ENCODE assay signal across 2 cellular contexts in the genomic region with DNA sequence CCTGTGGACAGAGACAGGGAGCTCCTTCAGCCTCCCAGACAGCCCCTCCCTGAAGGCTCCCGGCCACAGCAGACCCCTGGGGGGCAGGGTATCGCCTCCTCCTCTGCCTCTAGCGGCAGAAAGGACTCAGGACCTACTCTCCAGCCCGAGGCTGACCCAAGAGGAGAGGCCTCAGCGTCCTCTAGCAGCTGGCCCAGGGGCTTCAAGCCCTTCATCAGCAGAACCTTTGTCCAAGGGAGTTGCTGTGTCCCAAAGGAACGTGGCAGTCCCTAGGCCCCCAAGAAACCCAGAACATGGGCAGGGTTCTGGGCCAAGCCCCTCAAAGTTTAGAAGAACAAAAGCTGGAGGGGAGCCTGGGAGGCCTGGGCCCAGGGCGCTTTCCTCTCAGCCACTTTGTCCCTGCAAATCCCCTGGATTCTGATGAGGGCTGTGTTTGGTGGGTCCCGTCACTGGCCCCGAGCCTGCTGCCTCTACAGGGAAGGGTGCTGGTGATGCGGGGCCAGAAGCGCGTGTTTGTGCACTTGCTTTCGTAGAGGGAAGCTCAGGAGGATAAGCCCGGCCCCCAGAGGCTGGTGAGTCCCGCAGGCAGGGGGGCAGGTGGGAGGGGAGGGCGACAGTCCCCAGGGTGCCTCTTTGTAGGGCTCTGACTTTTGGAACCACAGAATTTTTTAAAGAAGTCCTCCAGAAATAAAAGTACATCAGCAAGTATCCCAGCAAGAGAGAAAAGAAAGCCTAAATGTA.
TF ChIP-seq lines count a peak whose summit lies in the region.

No MANE protein-coding gene starts in this region.

TF ChIP-seq in GM23338, 12 proteins besides CTCF, POLR2A, EP300 and RAD21 (continues in another document):
- TF ChIP-seq ZNF331 (CRISPR knock-in tag; IDR thresholded peaks at IDR 0.05; ENCODE audit: low read depth): no peak
- no peak for TF ChIP-seq EZH2phosphoT487 (IDR thresholded peaks at IDR 0.05; ENCODE audit: unreplicated experiment)
- TF ChIP-seq, protein P1, sequence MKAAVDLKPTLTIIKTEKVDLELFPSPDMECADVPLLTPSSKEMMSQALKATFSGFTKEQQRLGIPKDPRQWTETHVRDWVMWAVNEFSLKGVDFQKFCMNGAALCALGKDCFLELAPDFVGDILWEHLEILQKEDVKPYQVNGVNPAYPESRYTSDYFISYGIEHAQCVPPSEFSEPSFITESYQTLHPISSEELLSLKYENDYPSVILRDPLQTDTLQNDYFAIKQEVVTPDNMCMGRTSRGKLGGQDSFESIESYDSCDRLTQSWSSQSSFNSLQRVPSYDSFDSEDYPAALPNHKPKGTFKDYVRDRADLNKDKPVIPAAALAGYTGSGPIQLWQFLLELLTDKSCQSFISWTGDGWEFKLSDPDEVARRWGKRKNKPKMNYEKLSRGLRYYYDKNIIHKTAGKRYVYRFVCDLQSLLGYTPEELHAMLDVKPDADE (IDR thresholded peaks at IDR 0.05): no peak
- no peak for TF ChIP-seq POLR2AphosphoS5 (IDR thresholded peaks at IDR 0.05; ENCODE audit: low read depth)
- TF ChIP-seq NANOG (IDR thresholded peaks at IDR 0.05; ENCODE audit: borderline replicate concordance): no peak
- TF ChIP-seq EZH2 (IDR thresholded peaks at IDR 0.05; ENCODE audit: low read depth, unreplicated experiment): no peak
- TF ChIP-seq, protein P2, sequence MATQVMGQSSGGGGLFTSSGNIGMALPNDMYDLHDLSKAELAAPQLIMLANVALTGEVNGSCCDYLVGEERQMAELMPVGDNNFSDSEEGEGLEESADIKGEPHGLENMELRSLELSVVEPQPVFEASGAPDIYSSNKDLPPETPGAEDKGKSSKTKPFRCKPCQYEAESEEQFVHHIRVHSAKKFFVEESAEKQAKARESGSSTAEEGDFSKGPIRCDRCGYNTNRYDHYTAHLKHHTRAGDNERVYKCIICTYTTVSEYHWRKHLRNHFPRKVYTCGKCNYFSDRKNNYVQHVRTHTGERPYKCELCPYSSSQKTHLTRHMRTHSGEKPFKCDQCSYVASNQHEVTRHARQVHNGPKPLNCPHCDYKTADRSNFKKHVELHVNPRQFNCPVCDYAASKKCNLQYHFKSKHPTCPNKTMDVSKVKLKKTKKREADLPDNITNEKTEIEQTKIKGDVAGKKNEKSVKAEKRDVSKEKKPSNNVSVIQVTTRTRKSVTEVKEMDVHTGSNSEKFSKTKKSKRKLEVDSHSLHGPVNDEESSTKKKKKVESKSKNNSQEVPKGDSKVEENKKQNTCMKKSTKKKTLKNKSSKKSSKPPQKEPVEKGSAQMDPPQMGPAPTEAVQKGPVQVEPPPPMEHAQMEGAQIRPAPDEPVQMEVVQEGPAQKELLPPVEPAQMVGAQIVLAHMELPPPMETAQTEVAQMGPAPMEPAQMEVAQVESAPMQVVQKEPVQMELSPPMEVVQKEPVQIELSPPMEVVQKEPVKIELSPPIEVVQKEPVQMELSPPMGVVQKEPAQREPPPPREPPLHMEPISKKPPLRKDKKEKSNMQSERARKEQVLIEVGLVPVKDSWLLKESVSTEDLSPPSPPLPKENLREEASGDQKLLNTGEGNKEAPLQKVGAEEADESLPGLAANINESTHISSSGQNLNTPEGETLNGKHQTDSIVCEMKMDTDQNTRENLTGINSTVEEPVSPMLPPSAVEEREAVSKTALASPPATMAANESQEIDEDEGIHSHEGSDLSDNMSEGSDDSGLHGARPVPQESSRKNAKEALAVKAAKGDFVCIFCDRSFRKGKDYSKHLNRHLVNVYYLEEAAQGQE (IDR thresholded peaks at IDR 0.05; ENCODE audit: unreplicated experiment): no peak
- TF ChIP-seq CREB1 (CRISPR knock-in tag; IDR thresholded peaks at IDR 0.05; ENCODE audit: low read depth): no peak
- TF ChIP-seq STAT1 (IDR thresholded peaks at IDR 0.05; ENCODE audit: unreplicated experiment): no peak

TF ChIP-seq in GM12891, 5 proteins besides CTCF, POLR2A, EP300 and RAD21:
- TF ChIP-seq POLR2AphosphoS5 (IDR thresholded peaks at IDR 0.05; ENCODE audit: low read depth, low read length) (no peak), PAX5 (IDR thresholded peaks at IDR 0.05; ENCODE audit: insufficient read depth, low read length, severe bottlenecking) (no peak), SPI1 (IDR thresholded peaks at IDR 0.05; ENCODE audit: low read depth, low read length) (no peak), TAF1 (IDR thresholded peaks at IDR 0.05; ENCODE audit: low read depth, low read length) (no peak), POU2F2 (IDR thresholded peaks at IDR 0.05; ENCODE audit: low read depth, low read length) (no peak)
